In the genomic region with DNA sequence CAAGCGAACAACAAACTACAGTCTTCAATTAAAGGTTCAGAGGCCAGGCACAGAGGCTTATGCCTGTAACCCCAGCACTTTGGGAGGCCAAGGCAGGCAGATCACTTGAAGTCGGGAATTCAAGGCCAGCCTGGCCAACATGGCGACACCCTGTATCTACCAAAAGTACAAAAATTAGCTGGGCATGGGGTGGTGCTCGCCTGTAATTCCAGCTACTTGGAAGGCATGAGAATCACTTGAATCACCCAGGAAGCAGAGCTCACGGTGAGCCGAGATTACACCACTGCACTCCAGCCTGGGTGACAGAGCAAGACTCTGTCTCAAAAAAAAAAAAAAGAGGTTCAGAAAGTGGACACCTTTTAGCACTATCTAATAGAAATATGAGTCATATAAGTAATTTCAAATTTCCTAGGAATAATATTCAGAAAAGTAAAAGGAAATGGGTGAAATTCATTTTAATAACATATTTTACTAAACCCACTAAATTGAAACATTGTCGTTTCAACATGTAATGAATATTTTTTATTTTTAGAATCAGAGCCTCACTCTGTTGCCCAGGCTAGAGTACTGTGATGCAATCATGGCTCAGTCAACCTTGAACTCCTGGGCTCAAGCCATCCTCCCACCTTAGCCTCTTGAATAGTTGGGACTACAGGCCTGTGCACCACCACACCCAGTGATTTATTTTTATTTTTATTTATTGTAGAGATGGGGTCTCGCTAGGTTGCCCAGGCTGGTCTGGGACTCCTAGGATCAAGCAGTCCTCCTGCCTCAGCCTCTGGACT, we compare ENCODE assay signal across 26 cellular contexts. TPM values are rescaled to one million over a fixed set of nuclear protein-coding genes. Genes with fewer than 3 reads are reported as not detected.
A peak's percentile ranks its signal among the peaks of the same experiment; 100 is the strongest.
DNase-seq lines count a peak whose midpoint lies in the region; ATAC-seq, FAIRE-seq and TF ChIP-seq lines count a peak whose summit lies in the region.
"Had no signal": no experiment of that assay in that cellular context is flagged by ENCODE, and none has a peak within 500 bp of the region (broad histone marks: within the 10 kb centered on the region; RNA-seq: fewer than 3 reads in every experiment).

No MANE protein-coding gene starts in this region.

- peak overlapping the region; percentile 48 for H3K27ac Mint-ChIP-seq in astrocyte (ENCODE audit: unreplicated experiment)
- H3K27ac Mint-ChIP-seq: activated naive CD4-positive, alpha-beta T cell treated with anti-CD3 and anti-CD28 coated beads, Interleukin-2, amount 50 U/mL, for 72 hours; brain; T-cell had no signal

- no peak for TF ChIP-seq CTCF in astrocyte (IDR thresholded peaks at IDR 0.05; ENCODE audit: insufficient read depth, low read depth, low read length)
- no peak for TF ChIP-seq CTCF in keratinocyte (optimal IDR thresholded peaks at IDR 0.05 in 1 of 3, IDR thresholded peaks at IDR 0.05 in 1 of 3, conservative IDR thresholded peaks at IDR 0.05 in 1 of 3; ENCODE audit: extremely low read depth in 1 of 3, insufficient read depth in 2 of 3, low read length in 3 of 3)

- H3K27ac ChIP-seq in ACC112 (ENCODE audit: low read depth, low read length) (peak overlapping the region; percentile 95), astrocyte (ENCODE audit: low read depth, low read length) (peak overlapping the region; percentile 6), keratinocyte (ENCODE audit: control insufficient read depth, insufficient read depth, low read length) (peak overlapping the region; percentile 66)
- H3K27ac ChIP-seq: dorsolateral prefrontal cortex, neutrophil, WERI-Rb-1 had no signal

- H4K20me1 ChIP-seq in astrocyte (ENCODE audit: insufficient read depth, low read length) (no peaks in the 10 kb centered on the region), keratinocyte (ENCODE audit: control insufficient read depth, extremely low read depth, insufficient read depth, low read length) (no peaks in the 10 kb centered on the region)

- H3K9ac ChIP-seq in astrocyte (ENCODE audit: low read length) (no peak overlapping the region), keratinocyte (ENCODE audit: control insufficient read depth, extremely low read depth, insufficient read depth, low read length) (no peak overlapping the region)

- H3K9me3 ChIP-seq in astrocyte (ENCODE audit: insufficient read depth, low read depth, low read length) (no peaks in the 10 kb centered on the region), keratinocyte (ENCODE audit: control insufficient read depth, low read depth, low read length) (no peaks in the 10 kb centered on the region)
- H3K9me3 ChIP-seq: mucosa of descending colon, neutrophil had no signal

- H3K36me3 Mint-ChIP-seq in astrocyte (ENCODE audit: low read depth, unreplicated experiment) = no peaks in the 10 kb centered on the region
- H3K36me3 Mint-ChIP-seq: activated naive CD4-positive, alpha-beta T cell treated with anti-CD3 and anti-CD28 coated beads, Interleukin-2, amount 50 U/mL, for 72 hours; brain; T-cell had no signal

- H3K4me3 Mint-ChIP-seq in astrocyte (ENCODE audit: unreplicated experiment) = no peak overlapping the region
- H3K4me3 Mint-ChIP-seq: activated T-cell treated with anti-CD3 and anti-CD28 coated beads, Interleukin-2, amount 50 U/mL, for 4 hours; brain; T-cell had no signal

- DNase-seq in HT1080 (ENCODE audit: low read depth) (peak; percentile 23), astrocyte (ENCODE audit: low read depth) (peak; percentile 25), keratinocyte (ENCODE audit: low read depth, low spot score) (no peak), HTR-8/SVneo (ENCODE audit: insufficient read length, low spot score) (no peak), medulla oblongata (ENCODE audit: extremely low spot score) (no peak)
- no peak for DNase-seq in stimulated activated CD4-positive, alpha-beta T cell treated with anti-CD3 and anti-CD28 coated beads, Interleukin-4, amount 100 ng/mL, for 1 hour
- DNase-seq: activated CD4-positive, alpha-beta T cell treated with anti-CD3 and anti-CD28 coated beads, Interleukin-2, amount 50 U/mL, for 48 hours; activated T-cell treated with anti-CD3 and anti-CD28 coated beads, Interleukin-2, amount 50 U/mL, for 4 hours; COR-L47; dorsolateral prefrontal cortex; left colon; mucosa of descending colon; NCI-H1092 treated with DMSO at 0.1 percent for 48 hours; NCI-H2107; NCI-H526; right cardiac atrium; T-cell; WERI-Rb-1 had no signal

- H3K27me3 ChIP-seq in ACC112 (ENCODE audit: insufficient read depth, low read length) (no peaks in the 10 kb centered on the region), astrocyte (ENCODE audit: insufficient read depth, low read length) (no peaks in the 10 kb centered on the region), keratinocyte (ENCODE audit: control insufficient read depth, extremely low read depth, insufficient read depth, low read length) (no peaks in the 10 kb centered on the region)
- H3K27me3 ChIP-seq: dorsolateral prefrontal cortex had no signal

- H3K79me2 ChIP-seq in ACC112 (ENCODE audit: control insufficient read depth, insufficient read depth, low read length, unreplicated experiment) (no peaks in the 10 kb centered on the region), astrocyte (ENCODE audit: insufficient read depth, low read length) (no peaks in the 10 kb centered on the region), keratinocyte (ENCODE audit: control insufficient read depth, insufficient read depth, low read length) (no peaks in the 10 kb centered on the region)

- H3K4me1 Mint-ChIP-seq in astrocyte (ENCODE audit: low read depth, unreplicated experiment) = peaks cover 53% of the 10 kb centered on the region

- dilution Hi-C loops in keratinocyte (cut with MboI; ENCODE audit: extremely low pct_ligation_motif_present, low sequenced_read_pairs) = no loop called here

- no peaks in the 10 kb centered on the region for H3K27me3 Mint-ChIP-seq in astrocyte (ENCODE audit: low read depth, unreplicated experiment)

- no peak for ATAC-seq in GM21447 (IDR thresholded peaks at IDR 0.05; ENCODE audit: unreplicated experiment)
- ATAC-seq: activated naive CD4-positive, alpha-beta T cell treated with anti-CD3 and anti-CD28 coated beads, Interleukin-2, amount 50 U/mL, for 72 hours; activated T-cell treated with anti-CD3 and anti-CD28 coated beads, Interleukin-2, amount 50 U/mL, for 4 hours; left colon; mucosa of descending colon; T-cell had no signal

- no peaks in the 10 kb centered on the region for H3K9me3 Mint-ChIP-seq in astrocyte (ENCODE audit: unreplicated experiment)
- H3K9me3 Mint-ChIP-seq: activated naive CD4-positive, alpha-beta T cell treated with anti-CD3 and anti-CD28 coated beads, Interleukin-2, amount 50 U/mL, for 72 hours; activated T-cell treated with anti-CD3 and anti-CD28 coated beads, Interleukin-2, amount 50 U/mL, for 4 hours; T-cell had no signal

- H3K4me2 ChIP-seq in astrocyte (ENCODE audit: low read length) (no peak overlapping the region), keratinocyte (ENCODE audit: control insufficient read depth, extremely low read depth, insufficient read depth, low read depth, low read length) (peak overlapping the region; percentile 1)

- H3K4me3 ChIP-seq in ACC112 (ENCODE audit: low read depth, low read length) = no peak overlapping the region
- H3K4me3 ChIP-seq in astrocyte (ENCODE audit: insufficient read depth, low read depth, low read length) = no peak overlapping the region
- H3K4me3 ChIP-seq in keratinocyte (ENCODE audit: control insufficient read depth in 2 of 3, extremely low read depth in 1 of 3, insufficient read depth in 2 of 3, low read depth in 1 of 3, low read length in 3 of 3) = no peak overlapping the region
- H3K4me3 ChIP-seq: dorsolateral prefrontal cortex, mucosa of descending colon had no signal

- no peak for FAIRE-seq in astrocyte (lab: Jason Lieb, UNC)
- FAIRE-seq in keratinocyte (lab: Jason Lieb, UNC) = no peak
- no peak for FAIRE-seq in HTR-8/SVneo (lab: Jason Lieb, UNC)
- FAIRE-seq: GM12891 had no signal

- peak overlapping the region; percentile 45 for H2AFZ ChIP-seq in ACC112 (ENCODE audit: low read length, unreplicated experiment)
- no peak overlapping the region for H2AFZ ChIP-seq in astrocyte (ENCODE audit: low read depth, low read length)
- peak overlapping the region; percentile 60 for H2AFZ ChIP-seq in keratinocyte (ENCODE audit: control insufficient read depth, low read length)

- no peaks in the 10 kb centered on the region for H3K9me1 ChIP-seq in keratinocyte (ENCODE audit: control insufficient read depth, extremely low read depth, insufficient read depth, low read length)

- H3K4me1 ChIP-seq in ACC112 (ENCODE audit: control insufficient read depth, insufficient read depth, low read length, unreplicated experiment) (peaks cover 83% of the 10 kb centered on the region), astrocyte (ENCODE audit: insufficient read depth, low read length) (peaks cover 63% of the 10 kb centered on the region), keratinocyte (ENCODE audit: control insufficient read depth, extremely low read depth, insufficient read depth, low read length) (peaks cover 73% of the 10 kb centered on the region)

- H3K36me3 ChIP-seq in ACC112 (ENCODE audit: insufficient read depth, low read length) = no peaks in the 10 kb centered on the region
- H3K36me3 ChIP-seq in astrocyte (ENCODE audit: insufficient read depth, low read length) = no peaks in the 10 kb centered on the region
- H3K36me3 ChIP-seq in keratinocyte (ENCODE audit: control insufficient read depth in 2 of 2, extremely low read depth in 1 of 2, insufficient read depth in 2 of 2, low read length in 2 of 2) = no peaks in the 10 kb centered on the region
- H3K36me3 ChIP-seq: neutrophil, WERI-Rb-1 had no signal

RNA-seq across cellular contexts. Expression of gene MARCHF10, which starts 15.2 kb away (rescaled TPM):
- 0.16 TPM in 1 of 2 replicates, not detected in the other for total RNA-seq in HT1080 (2014; rRNA removed; shearing (Covaris generic))
- not detected in 2 replicates for polyA plus RNA-seq in HT1080 (2015; cell fraction: cytosol; rRNA removed)
- polyA plus RNA-seq in HT1080 (2015; cell fraction: nucleus; rRNA removed) = not detected in 2 replicates
- not detected in 2 replicates for total RNA-seq in astrocyte
- polyA plus RNA-seq in keratinocyte = not detected in 3 replicates
- polyA plus RNA-seq in keratinocyte (2011; ENCODE audit: low read depth) = not detected
- not detected in 2 replicates for polyA plus RNA-seq in keratinocyte (2011; cell fraction: cytosol; rRNA removed)
- polyA plus RNA-seq in keratinocyte (2011; cell fraction: nucleus; rRNA removed) = not detected in 2 replicates
- not detected in 2 replicates for polyA plus RNA-seq in keratinocyte (2012; ENCODE audit: low replicate concordance)
- not detected in 3 replicates for polyA minus RNA-seq in keratinocyte
- not detected for polyA minus RNA-seq in keratinocyte (2011; cell fraction: cytosol; rRNA and poly(A)+ RNA removed)
- polyA minus RNA-seq in keratinocyte (2011; cell fraction: nucleus; rRNA and poly(A)+ RNA removed) = not detected in 2 replicates
- total RNA-seq: activated naive CD4-positive, alpha-beta T cell treated with anti-CD3 and anti-CD28 coated beads, Interleukin-2, amount 50 U/mL, for 72 hours; activated T-cell treated with anti-CD3 and anti-CD28 coated beads, Interleukin-2, amount 50 U/mL, for 4 hours; G401; left colon; right cardiac atrium had no signal
- polyA plus RNA-seq: fibroblast of lung had no signal

Comparison
In these comparisons a context has a peak if more than half of its experiments do, and no peak if none do; other contexts are left out.
1. H3K27ac ChIP-seq: peak in every context shown above with its lines; median percentile 95 in ACC112; 66 in keratinocyte; 6 in astrocyte.
2. DNase-seq: peak in HT1080 (single experiment) and astrocyte (single experiment); none in keratinocyte (single experiment), stimulated activated CD4-positive, alpha-beta T cell treated with anti-CD3 and anti-CD28 coated beads, Interleukin-4, amount 100 ng/mL, for 1 hour (single experiment), HTR-8/SVneo (single experiment) and medulla oblongata (single experiment).